ENCODE assay signal across 7 cellular contexts in genomic region chr12:31589582-31589895, GRCh38. TPM values are rescaled to one million over a fixed set of nuclear protein-coding genes. Genes with fewer than 3 reads are reported as not detected.
DNase-seq lines count a peak whose midpoint lies in the region; ATAC-seq, FAIRE-seq and TF ChIP-seq lines count a peak whose summit lies in the region.

No MANE protein-coding gene starts in this region.

- H3K9me3 ChIP-seq in liver (ENCODE audit: control insufficient read depth in 4 of 4, low read length in 3 of 4) (no peaks in the 10 kb centered on the region), testis (no peaks in the 10 kb centered on the region)

- under 1% methylated on average over 13 of the region's 13 CpGs for whole genome bisulfite sequencing in liver
- 0 to 1% methylated on average over 13 of the region's 13 CpGs for WGBS in testis, 2 donors

- peak; percentile 76 for FAIRE-seq in GM12892 (lab: Jason Lieb, UNC)

- peak overlapping the region; percentile 98 to 99 for H3K27ac ChIP-seq in liver (ENCODE audit: low read depth in 1 of 2, low read length in 2 of 2)
- H3K27ac ChIP-seq in testis: peak overlapping the region; percentile 97

- TF ChIP-seq RAD21 in liver (IDR thresholded peaks at IDR 0.05): no peak

- H3K36me3 ChIP-seq in liver (ENCODE audit: control insufficient read depth in 4 of 4, insufficient read depth in 3 of 4, low read depth in 1 of 4, low read length in 3 of 4) (no peaks in the 10 kb centered on the region), testis (ENCODE audit: low read depth, missing control alignments) (no peaks in the 10 kb centered on the region)

- no peak for TF ChIP-seq CTCF in astrocyte of the spinal cord (IDR thresholded peaks at IDR 0.05; ENCODE audit: low read depth, low read length)
- TF ChIP-seq CTCF in liver (IDR thresholded peaks at IDR 0.05; ENCODE audit: low read depth, low read length, missing input control): no peak
- no peak for TF ChIP-seq CTCF in testis (IDR thresholded peaks at IDR 0.05)

- in situ Hi-C loops in astrocyte of the spinal cord (cut with HindIII; ENCODE audit: low sequenced_read_pairs): no loop called here

- peak overlapping the region; percentile 77 for H3K4me3 ChIP-seq in astrocyte of the spinal cord (ENCODE audit: low read depth, low read length)
- peak overlapping the region; percentile 51 to 93 (median 71) for H3K4me3 ChIP-seq in liver (ENCODE audit: low read depth in 1 of 3, low read length in 3 of 3)
- H3K4me3 ChIP-seq in testis: peak overlapping the region; percentile 92 to 96

- no peaks in the 10 kb centered on the region for H3K27me3 ChIP-seq in liver (ENCODE audit: control insufficient read depth in 4 of 4, insufficient read depth in 4 of 4, low read length in 3 of 4)
- no peaks in the 10 kb centered on the region for H3K27me3 ChIP-seq in testis

- H3K9ac ChIP-seq in liver (ENCODE audit: low read depth in 1 of 2, low read length in 2 of 2): peak overlapping the region; percentile 75 to 93

- ATAC-seq in HG03135 (IDR thresholded peaks at IDR 0.05; ENCODE audit: unreplicated experiment) (peak; percentile 37), GM18868 (IDR thresholded peaks at IDR 0.05; ENCODE audit: unreplicated experiment) (no peak)

- intact Hi-C loops in testis (cut with DNase I; ENCODE audit: low total_unique reads): no loop called here

- peak; percentile 42 for DNase-seq in GM12892 (ENCODE audit: insufficient read length)
- DNase-seq in astrocyte of the spinal cord (ENCODE audit: low read depth, low spot score): no peak
- no peak for DNase-seq in testis
- no peak for DNase-seq in stimulated activated naive CD4-positive, alpha-beta T cell (lab: John Stamatoyannopoulos, UW)

- peaks cover 2 to 19% (median 7%) of the 10 kb centered on the region in 4 donors for H3K4me1 ChIP-seq in liver (ENCODE audit: control insufficient read depth in 4 of 4, insufficient read depth in 4 of 4, low read length in 3 of 4)
- H3K4me1 ChIP-seq in testis: peaks cover 11% of the 10 kb centered on the region

- TF ChIP-seq POLR2A in GM12892 (IDR thresholded peaks at IDR 0.05; ENCODE audit: low read depth, low read length): no peak
- TF ChIP-seq POLR2A in testis (IDR thresholded peaks at IDR 0.05): no peak

TF ChIP-seq in liver, 16 proteins besides CTCF, POLR2A, EP300 and RAD21:
- TF ChIP-seq JUND (IDR thresholded peaks at IDR 0.05) (no peak), NR2F2 (IDR thresholded peaks at IDR 0.05) (peak; percentile 15)

RNA-seq across cellular contexts. Expression of gene DENND5B, which starts 1.4 kb away (rescaled TPM):
- polyA plus RNA-seq in GM12892 (2012; ENCODE audit: missing spikeins): 8.6 TPM
- total RNA-seq in liver: 10 to 100 TPM; 12.5 to 23.1 TPM
- 1 to 10 TPM; 4.5 to 6.2 TPM for polyA plus RNA-seq in liver
- total RNA-seq in testis: 10 to 100 TPM; 60.4 to 62.3 TPM
- 34.7 TPM for polyA plus RNA-seq in testis (ENCODE audit: insufficient read depth, low read depth, low replicate concordance)
